1 cellular context compared by ENCODE assay signal in the genomic region with DNA sequence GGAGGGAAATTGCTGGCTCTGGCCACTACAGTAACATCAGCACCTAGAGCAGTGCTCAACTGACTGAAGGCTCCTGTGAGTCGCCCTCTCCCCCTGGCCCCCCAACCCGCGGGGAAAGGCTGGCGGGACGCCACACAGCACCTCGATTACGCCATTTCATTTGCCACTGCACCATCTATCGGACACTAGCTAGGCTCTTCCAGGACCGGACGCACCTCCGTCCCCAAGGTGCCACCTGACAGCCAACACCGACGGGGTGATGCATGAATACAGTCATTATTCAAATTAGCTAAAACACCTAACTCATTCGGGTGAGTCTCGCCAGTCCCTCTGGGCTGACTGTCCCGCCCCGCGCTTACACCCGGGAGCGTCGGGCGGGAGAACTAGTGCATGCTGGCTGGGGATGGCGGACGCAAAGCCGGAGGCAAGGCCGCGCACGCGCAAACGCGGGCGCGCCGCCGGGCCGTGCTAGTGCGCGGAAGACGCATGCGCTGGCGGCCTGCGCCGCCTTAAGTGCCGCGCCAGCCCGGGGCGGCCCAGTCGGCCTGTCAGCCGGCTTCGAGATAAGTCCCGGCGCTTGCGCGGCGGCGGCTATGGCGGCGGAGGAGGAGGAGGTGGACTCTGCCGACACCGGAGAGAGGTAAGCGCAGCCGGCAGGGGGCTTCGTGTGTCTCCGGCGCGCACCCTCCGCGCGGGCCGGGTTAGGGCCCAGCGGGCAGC.
A peak's percentile ranks its signal among the peaks of the same experiment; 100 is the strongest.
TF ChIP-seq lines count a peak whose summit lies in the region.

A gene (plus strand): TSS at position 539 of the 720 bp plus-strand sequence. CDS start 55 bp downstream, at position 594.

TF ChIP-seq in K562, 482 proteins besides CTCF, POLR2A, EP300 and RAD21 (continued from another document and continues in another):
- TF ChIP-seq, protein P1, sequence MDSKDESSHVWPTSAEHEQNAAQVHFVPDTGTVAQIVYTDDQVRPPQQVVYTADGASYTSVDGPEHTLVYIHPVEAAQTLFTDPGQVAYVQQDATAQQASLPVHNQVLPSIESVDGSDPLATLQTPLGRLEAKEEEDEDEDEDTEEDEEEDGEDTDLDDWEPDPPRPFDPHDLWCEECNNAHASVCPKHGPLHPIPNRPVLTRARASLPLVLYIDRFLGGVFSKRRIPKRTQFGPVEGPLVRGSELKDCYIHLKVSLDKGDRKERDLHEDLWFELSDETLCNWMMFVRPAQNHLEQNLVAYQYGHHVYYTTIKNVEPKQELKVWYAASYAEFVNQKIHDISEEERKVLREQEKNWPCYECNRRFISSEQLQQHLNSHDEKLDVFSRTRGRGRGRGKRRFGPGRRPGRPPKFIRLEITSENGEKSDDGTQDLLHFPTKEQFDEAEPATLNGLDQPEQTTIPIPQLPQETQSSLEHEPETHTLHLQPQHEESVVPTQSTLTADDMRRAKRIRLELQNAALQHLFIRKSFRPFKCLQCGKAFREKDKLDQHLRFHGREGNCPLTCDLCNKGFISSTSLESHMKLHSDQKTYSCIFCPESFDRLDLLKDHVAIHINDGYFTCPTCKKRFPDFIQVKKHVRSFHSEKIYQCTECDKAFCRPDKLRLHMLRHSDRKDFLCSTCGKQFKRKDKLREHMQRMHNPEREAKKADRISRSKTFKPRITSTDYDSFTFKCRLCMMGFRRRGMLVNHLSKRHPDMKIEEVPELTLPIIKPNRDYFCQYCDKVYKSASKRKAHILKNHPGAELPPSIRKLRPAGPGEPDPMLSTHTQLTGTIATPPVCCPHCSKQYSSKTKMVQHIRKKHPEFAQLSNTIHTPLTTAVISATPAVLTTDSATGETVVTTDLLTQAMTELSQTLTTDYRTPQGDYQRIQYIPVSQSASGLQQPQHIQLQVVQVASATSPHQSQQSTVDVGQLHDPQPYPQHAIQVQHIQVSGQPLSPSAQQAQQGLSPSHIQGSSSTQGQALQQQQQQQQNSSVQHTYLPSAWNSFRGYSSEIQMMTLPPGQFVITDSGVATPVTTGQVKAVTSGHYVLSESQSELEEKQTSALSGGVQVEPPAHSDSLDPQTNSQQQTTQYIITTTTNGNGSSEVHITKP (IDR thresholded peaks at IDR 0.05; ENCODE audit: partially characterized antibody): no peak
- TF ChIP-seq, protein P2, sequence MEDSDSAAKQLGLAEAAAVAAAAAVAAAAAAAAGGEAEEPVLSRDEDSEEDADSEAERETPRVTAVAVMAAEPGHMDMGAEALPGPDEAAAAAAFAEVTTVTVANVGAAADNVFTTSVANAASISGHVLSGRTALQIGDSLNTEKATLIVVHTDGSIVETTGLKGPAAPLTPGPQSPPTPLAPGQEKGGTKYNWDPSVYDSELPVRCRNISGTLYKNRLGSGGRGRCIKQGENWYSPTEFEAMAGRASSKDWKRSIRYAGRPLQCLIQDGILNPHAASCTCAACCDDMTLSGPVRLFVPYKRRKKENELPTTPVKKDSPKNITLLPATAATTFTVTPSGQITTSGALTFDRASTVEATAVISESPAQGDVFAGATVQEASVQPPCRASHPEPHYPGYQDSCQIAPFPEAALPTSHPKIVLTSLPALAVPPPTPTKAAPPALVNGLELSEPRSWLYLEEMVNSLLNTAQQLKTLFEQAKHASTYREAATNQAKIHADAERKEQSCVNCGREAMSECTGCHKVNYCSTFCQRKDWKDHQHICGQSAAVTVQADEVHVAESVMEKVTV (CRISPR knock-in tag; IDR thresholded peaks at IDR 0.05): peak; percentile 58; the same call in 1 of the 2 replicates
- TF ChIP-seq NFYB (IDR thresholded peaks at IDR 0.05; ENCODE audit: extremely low read depth, insufficient read length) (no peak), CHD4 (IDR thresholded peaks at IDR 0.05; ENCODE audit: insufficient read depth, insufficient replicate concordance, low read depth, low read length, poor library complexity, severe bottlenecking) (no peak), NCOR1 (IDR thresholded peaks at IDR 0.05) (no peak), SMAD4 (CRISPR knock-in tag; conservative IDR thresholded peaks at IDR 0.05) (peak; percentile 95), NR2F6 (CRISPR knock-in tag; IDR thresholded peaks at IDR 0.05) (0 out of 2 replicates have a peak, but pooled peaks have one; percentile 13), HSF4 (CRISPR knock-in tag; IDR thresholded peaks at IDR 0.05; ENCODE audit: borderline replicate concordance) (peak; percentile 41; the same call in 1 of the 2 replicates), ZNF124 (CRISPR knock-in tag; IDR thresholded peaks at IDR 0.05) (no peak), NFATC3 (IDR thresholded peaks at IDR 0.05) (no peak), CTBP1 (IDR thresholded peaks at IDR 0.05; ENCODE audit: borderline replicate concordance) (peak; percentile 97), ZNF589 (CRISPR knock-in tag; IDR thresholded peaks at IDR 0.05; ENCODE audit: low read depth) (peak; percentile 58; the same call in 1 of the 2 replicates), MECOM (CRISPR knock-in tag; IDR thresholded peaks at IDR 0.05) (peak; percentile 32; the same call in 1 of the 2 replicates), POLR2B (IDR thresholded peaks at IDR 0.05; ENCODE audit: low read depth, partially characterized antibody) (peak; percentile 95), RBM34 (IDR thresholded peaks at IDR 0.05; ENCODE audit: borderline replicate concordance, insufficient read depth, low read length) (no peak), ESRRA (IDR thresholded peaks at IDR 0.05; ENCODE audit: borderline replicate concordance, low read depth) (no peak), PHB2 (IDR thresholded peaks at IDR 0.05; ENCODE audit: low read depth) (no peak; the same call in 1 of the 2 replicates), SIRT6 (IDR thresholded peaks at IDR 0.05; ENCODE audit: low read depth, low read length) (no peak), U2AF1 (optimal IDR thresholded peaks at IDR 0.05; ENCODE audit: low read depth, low read length) (peak; percentile 99), RBM17 (IDR thresholded peaks at IDR 0.05; ENCODE audit: borderline replicate concordance, low read depth, low read length) (no peak), ZNF668 (CRISPR knock-in tag; IDR thresholded peaks at IDR 0.05) (no peak), ESRRB (CRISPR knock-in tag; IDR thresholded peaks at IDR 0.05; ENCODE audit: borderline replicate concordance) (no peak; the same call in 1 of the 2 replicates), ZNF79 (CRISPR knock-in tag; IDR thresholded peaks at IDR 0.05; ENCODE audit: low read depth) (peak; percentile 66), ETS2 (tag; IDR thresholded peaks at IDR 0.05; ENCODE audit: borderline replicate concordance, poor library complexity, severe bottlenecking) (peak; percentile 11), MTA1 (IDR thresholded peaks at IDR 0.05; ENCODE audit: borderline replicate concordance) (peak; percentile 66; the same call in 1 of the 2 replicates), ZNF707 (CRISPR knock-in tag; conservative IDR thresholded peaks at IDR 0.05) (peak; percentile 60; the same call in 1 of the 2 replicates), SP2 (IDR thresholded peaks at IDR 0.05; ENCODE audit: extremely low read depth, low read depth, low read length, poor library complexity, severe bottlenecking) (peak; percentile 1), DACH1 (IDR thresholded peaks at IDR 0.05; ENCODE audit: partially characterized antibody) (no peak), MXI1 (IDR thresholded peaks at IDR 0.05; ENCODE audit: low read depth, low read length) (0 out of 2 replicates have a peak, but pooled peaks have one; percentile 47), SUPT5H (IDR thresholded peaks at IDR 0.05) (peak; percentile 95)
- TF ChIP-seq, protein P3, sequence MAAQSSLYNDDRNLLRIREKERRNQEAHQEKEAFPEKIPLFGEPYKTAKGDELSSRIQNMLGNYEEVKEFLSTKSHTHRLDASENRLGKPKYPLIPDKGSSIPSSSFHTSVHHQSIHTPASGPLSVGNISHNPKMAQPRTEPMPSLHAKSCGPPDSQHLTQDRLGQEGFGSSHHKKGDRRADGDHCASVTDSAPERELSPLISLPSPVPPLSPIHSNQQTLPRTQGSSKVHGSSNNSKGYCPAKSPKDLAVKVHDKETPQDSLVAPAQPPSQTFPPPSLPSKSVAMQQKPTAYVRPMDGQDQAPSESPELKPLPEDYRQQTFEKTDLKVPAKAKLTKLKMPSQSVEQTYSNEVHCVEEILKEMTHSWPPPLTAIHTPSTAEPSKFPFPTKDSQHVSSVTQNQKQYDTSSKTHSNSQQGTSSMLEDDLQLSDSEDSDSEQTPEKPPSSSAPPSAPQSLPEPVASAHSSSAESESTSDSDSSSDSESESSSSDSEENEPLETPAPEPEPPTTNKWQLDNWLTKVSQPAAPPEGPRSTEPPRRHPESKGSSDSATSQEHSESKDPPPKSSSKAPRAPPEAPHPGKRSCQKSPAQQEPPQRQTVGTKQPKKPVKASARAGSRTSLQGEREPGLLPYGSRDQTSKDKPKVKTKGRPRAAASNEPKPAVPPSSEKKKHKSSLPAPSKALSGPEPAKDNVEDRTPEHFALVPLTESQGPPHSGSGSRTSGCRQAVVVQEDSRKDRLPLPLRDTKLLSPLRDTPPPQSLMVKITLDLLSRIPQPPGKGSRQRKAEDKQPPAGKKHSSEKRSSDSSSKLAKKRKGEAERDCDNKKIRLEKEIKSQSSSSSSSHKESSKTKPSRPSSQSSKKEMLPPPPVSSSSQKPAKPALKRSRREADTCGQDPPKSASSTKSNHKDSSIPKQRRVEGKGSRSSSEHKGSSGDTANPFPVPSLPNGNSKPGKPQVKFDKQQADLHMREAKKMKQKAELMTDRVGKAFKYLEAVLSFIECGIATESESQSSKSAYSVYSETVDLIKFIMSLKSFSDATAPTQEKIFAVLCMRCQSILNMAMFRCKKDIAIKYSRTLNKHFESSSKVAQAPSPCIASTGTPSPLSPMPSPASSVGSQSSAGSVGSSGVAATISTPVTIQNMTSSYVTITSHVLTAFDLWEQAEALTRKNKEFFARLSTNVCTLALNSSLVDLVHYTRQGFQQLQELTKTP (IDR thresholded peaks at IDR 0.05; ENCODE audit: low read depth in 1 of 2, partially characterized antibody in 2 of 2): peak in 1 of 2 experiments; percentile 78
- TF ChIP-seq, protein P4, sequence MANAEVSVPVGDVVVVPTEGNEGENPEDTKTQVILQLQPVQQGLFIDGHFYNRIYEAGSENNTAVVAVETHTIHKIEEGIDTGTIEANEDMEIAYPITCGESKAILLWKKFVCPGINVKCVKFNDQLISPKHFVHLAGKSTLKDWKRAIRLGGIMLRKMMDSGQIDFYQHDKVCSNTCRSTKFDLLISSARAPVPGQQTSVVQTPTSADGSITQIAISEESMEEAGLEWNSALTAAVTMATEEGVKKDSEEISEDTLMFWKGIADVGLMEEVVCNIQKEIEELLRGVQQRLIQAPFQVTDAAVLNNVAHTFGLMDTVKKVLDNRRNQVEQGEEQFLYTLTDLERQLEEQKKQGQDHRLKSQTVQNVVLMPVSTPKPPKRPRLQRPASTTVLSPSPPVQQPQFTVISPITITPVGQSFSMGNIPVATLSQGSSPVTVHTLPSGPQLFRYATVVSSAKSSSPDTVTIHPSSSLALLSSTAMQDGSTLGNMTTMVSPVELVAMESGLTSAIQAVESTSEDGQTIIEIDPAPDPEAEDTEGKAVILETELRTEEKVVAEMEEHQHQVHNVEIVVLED (CRISPR knock-in tag; IDR thresholded peaks at IDR 0.05): peak; percentile 78
- TF ChIP-seq, protein P5, sequence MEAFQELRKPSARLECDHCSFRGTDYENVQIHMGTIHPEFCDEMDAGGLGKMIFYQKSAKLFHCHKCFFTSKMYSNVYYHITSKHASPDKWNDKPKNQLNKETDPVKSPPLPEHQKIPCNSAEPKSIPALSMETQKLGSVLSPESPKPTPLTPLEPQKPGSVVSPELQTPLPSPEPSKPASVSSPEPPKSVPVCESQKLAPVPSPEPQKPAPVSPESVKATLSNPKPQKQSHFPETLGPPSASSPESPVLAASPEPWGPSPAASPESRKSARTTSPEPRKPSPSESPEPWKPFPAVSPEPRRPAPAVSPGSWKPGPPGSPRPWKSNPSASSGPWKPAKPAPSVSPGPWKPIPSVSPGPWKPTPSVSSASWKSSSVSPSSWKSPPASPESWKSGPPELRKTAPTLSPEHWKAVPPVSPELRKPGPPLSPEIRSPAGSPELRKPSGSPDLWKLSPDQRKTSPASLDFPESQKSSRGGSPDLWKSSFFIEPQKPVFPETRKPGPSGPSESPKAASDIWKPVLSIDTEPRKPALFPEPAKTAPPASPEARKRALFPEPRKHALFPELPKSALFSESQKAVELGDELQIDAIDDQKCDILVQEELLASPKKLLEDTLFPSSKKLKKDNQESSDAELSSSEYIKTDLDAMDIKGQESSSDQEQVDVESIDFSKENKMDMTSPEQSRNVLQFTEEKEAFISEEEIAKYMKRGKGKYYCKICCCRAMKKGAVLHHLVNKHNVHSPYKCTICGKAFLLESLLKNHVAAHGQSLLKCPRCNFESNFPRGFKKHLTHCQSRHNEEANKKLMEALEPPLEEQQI (IDR thresholded peaks at IDR 0.05): no peak
- TF ChIP-seq, protein P6, sequence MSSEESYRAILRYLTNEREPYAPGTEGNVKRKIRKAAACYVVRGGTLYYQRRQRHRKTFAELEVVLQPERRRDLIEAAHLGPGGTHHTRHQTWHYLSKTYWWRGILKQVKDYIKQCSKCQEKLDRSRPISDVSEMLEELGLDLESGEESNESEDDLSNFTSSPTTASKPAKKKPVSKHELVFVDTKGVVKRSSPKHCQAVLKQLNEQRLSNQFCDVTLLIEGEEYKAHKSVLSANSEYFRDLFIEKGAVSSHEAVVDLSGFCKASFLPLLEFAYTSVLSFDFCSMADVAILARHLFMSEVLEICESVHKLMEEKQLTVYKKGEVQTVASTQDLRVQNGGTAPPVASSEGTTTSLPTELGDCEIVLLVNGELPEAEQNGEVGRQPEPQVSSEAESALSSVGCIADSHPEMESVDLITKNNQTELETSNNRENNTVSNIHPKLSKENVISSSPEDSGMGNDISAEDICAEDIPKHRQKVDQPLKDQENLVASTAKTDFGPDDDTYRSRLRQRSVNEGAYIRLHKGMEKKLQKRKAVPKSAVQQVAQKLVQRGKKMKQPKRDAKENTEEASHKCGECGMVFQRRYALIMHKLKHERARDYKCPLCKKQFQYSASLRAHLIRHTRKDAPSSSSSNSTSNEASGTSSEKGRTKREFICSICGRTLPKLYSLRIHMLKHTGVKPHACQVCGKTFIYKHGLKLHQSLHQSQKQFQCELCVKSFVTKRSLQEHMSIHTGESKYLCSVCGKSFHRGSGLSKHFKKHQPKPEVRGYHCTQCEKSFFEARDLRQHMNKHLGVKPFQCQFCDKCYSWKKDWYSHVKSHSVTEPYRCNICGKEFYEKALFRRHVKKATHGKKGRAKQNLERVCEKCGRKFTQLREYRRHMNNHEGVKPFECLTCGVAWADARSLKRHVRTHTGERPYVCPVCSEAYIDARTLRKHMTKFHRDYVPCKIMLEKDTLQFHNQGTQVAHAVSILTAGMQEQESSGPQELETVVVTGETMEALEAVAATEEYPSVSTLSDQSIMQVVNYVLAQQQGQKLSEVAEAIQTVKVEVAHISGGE (CRISPR knock-in tag; IDR thresholded peaks at IDR 0.05): peak in 1 of 3 experiments; percentile 78; a peak in 1 of 6 replicates
- TF ChIP-seq, protein P7, sequence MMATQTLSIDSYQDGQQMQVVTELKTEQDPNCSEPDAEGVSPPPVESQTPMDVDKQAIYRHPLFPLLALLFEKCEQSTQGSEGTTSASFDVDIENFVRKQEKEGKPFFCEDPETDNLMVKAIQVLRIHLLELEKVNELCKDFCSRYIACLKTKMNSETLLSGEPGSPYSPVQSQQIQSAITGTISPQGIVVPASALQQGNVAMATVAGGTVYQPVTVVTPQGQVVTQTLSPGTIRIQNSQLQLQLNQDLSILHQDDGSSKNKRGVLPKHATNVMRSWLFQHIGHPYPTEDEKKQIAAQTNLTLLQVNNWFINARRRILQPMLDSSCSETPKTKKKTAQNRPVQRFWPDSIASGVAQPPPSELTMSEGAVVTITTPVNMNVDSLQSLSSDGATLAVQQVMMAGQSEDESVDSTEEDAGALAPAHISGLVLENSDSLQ (IDR thresholded peaks at IDR 0.05): peak; percentile 65; the same call in 1 of the 2 replicates
- TF ChIP-seq, protein P8, sequence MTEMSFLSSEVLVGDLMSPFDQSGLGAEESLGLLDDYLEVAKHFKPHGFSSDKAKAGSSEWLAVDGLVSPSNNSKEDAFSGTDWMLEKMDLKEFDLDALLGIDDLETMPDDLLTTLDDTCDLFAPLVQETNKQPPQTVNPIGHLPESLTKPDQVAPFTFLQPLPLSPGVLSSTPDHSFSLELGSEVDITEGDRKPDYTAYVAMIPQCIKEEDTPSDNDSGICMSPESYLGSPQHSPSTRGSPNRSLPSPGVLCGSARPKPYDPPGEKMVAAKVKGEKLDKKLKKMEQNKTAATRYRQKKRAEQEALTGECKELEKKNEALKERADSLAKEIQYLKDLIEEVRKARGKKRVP (CRISPR knock-in tag; IDR thresholded peaks at IDR 0.05): 0 out of 2 replicates have a peak, but pooled peaks have one; percentile 10
